17 cellular contexts compared by ENCODE assay signal in the genomic region with DNA sequence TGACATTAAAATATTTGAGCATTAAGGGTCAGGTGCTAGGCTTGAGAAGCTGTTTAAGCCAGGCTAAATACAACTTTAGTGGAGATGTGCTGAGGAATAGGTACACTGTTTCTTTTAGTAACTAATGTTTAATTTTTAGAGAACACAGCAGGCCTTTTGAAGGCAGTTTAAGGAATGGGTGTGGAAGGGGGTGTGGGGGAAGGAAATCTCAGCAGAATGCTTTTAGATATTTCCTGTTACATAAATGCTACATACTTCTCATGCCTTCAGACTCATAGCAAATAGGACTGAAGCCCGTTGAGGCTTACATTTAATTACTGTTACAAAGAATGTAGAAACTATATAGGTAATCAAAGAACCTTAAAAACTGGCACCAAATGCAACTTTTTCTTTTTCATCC.
DNase-seq lines count a peak whose midpoint lies in the region; ATAC-seq and TF ChIP-seq lines count a peak whose summit lies in the region.
"Had no signal": no experiment of that assay in that cellular context is flagged by ENCODE, and none has a peak within 500 bp of the region (broad histone marks: within the 10 kb centered on the region; RNA-seq: fewer than 3 reads in every experiment).

No MANE protein-coding gene starts in this region.

- peak; percentile 52 for DNase-seq in GM03348 (ENCODE audit: low spot score)
- no peak for DNase-seq in ascending aorta (ENCODE audit: low spot score in 2 of 2)
- no peak for DNase-seq in left ventricle myocardium inferior
- no peak for DNase-seq in smooth muscle cell (lab: John Stamatoyannopoulos, UW; ENCODE audit: unreplicated experiment)
- DNase-seq in HUDEP-2 (lab: John Stamatoyannopoulos, UW; ENCODE audit: unreplicated experiment in 76 of 76) = no peak
- DNase-seq in GM20000 (ENCODE audit: low spot score) = no peak
- DNase-seq in left colon = no peak
- DNase-seq: CD4-positive, alpha-beta memory T cell; colonic mucosa; HCEC 1CT; Karpas-422; midbrain; NCI-H1694 treated with DMSO at 0.1 percent for 48 hours; NCI-H524; transverse colon had no signal

- WGBS in smooth muscle cell (ENCODE audit: low lambda C conversion rate) = 35% methylated on average over 1 of the region's 1 CpG

- H4K20me1 ChIP-seq in smooth muscle cell (ENCODE audit: low read depth) = peaks cover 76% of the 10 kb centered on the region

- H3K9me3 ChIP-seq in ascending aorta = no peaks in the 10 kb centered on the region
- no peaks in the 10 kb centered on the region for H3K9me3 ChIP-seq in left ventricle myocardium inferior (replicated peaks)
- H3K9me3 ChIP-seq in smooth muscle cell (replicated peaks; ENCODE audit: low read depth) = no peaks in the 10 kb centered on the region
- H3K9me3 ChIP-seq: colonic mucosa, transverse colon had no signal

- H3K4me1 ChIP-seq in ascending aorta (peaks cover 0 to 9% of the 10 kb centered on the region in 2 donors), left ventricle myocardium inferior (peaks cover 59% of the 10 kb centered on the region), smooth muscle cell (ENCODE audit: low read depth) (peaks cover 14% of the 10 kb centered on the region)
- H3K4me1 ChIP-seq: colonic mucosa, parathyroid adenoma had no signal

- peaks cover 40% of the 10 kb centered on the region for H3K79me2 ChIP-seq in smooth muscle cell (ENCODE audit: low read depth)
- H3K79me2 ChIP-seq: parathyroid adenoma had no signal

- no peak overlapping the region for H2AFZ ChIP-seq in smooth muscle cell (ENCODE audit: low read depth)
- H2AFZ ChIP-seq: parathyroid adenoma had no signal

- H3K4me3 ChIP-seq in ascending aorta (no peak overlapping the region), left ventricle myocardium inferior (no peak overlapping the region), smooth muscle cell (no peak overlapping the region)
- H3K4me3 ChIP-seq: colonic mucosa, transverse colon had no signal

- no peaks in the 10 kb centered on the region for H3K36me3 ChIP-seq in ascending aorta
- no peaks in the 10 kb centered on the region for H3K36me3 ChIP-seq in left ventricle myocardium inferior
- no peaks in the 10 kb centered on the region for H3K36me3 ChIP-seq in smooth muscle cell (ENCODE audit: low read depth)
- H3K36me3 ChIP-seq: colonic mucosa, transverse colon had no signal

- H3K9ac ChIP-seq in smooth muscle cell (ENCODE audit: low read depth) = no peak overlapping the region
- H3K9ac ChIP-seq: parathyroid adenoma had no signal

- peak overlapping the region; percentile 2 to 23 for H3K27ac ChIP-seq in ascending aorta
- H3K27ac ChIP-seq in left ventricle myocardium inferior (replicated peaks) = peak overlapping the region; percentile 74
- H3K27ac ChIP-seq in smooth muscle cell (ENCODE audit: low read depth) = no peak overlapping the region
- H3K27ac ChIP-seq: colonic mucosa, parathyroid adenoma had no signal

- TF ChIP-seq CTCF in ascending aorta (IDR thresholded peaks at IDR 0.05) (no peak), left ventricle myocardium inferior (IDR thresholded peaks at IDR 0.05; ENCODE audit: borderline replicate concordance) (no peak), smooth muscle cell (IDR thresholded peaks at IDR 0.05; ENCODE audit: borderline replicate concordance, insufficient read depth, poor library complexity, severe bottlenecking) (no peak), GM20000 (IDR thresholded peaks at IDR 0.05; ENCODE audit: extremely low read depth, missing control alignments) (no peak)

- H3K27me3 ChIP-seq in ascending aorta (no peaks in the 10 kb centered on the region), left ventricle myocardium inferior (ENCODE audit: low read depth) (no peaks in the 10 kb centered on the region), smooth muscle cell (ENCODE audit: low read depth) (no peaks in the 10 kb centered on the region)
- H3K27me3 ChIP-seq: colonic mucosa, transverse colon had no signal

- intact Hi-C loops in ascending aorta (cut with DNase I) (no loop called here), left ventricle myocardium inferior (cut with micrococcal nuclease) (no loop called here), left colon (cut with DNase I, micrococcal nuclease) (no loop called here)

- no peak for ATAC-seq in left colon
- ATAC-seq: activated CD4-positive, CD25-positive, alpha-beta regulatory T cell treated with anti-CD3 and anti-CD28 coated beads, Interleukin-2, amount 50 U/mL, for 24 hours had no signal

- peak overlapping the region; percentile 33 for H3K4me2 ChIP-seq in smooth muscle cell

- no peaks in the 10 kb centered on the region for H3F3A ChIP-seq in smooth muscle cell (ENCODE audit: low read depth)
